24 cellular contexts compared by ENCODE assay signal in genomic region chr7:20236790-20237189, GRCh38. TPM values are rescaled to one million over a fixed set of nuclear protein-coding genes. Genes with fewer than 3 reads are reported as not detected.
A peak's percentile ranks its signal among the peaks of the same experiment; 100 is the strongest.
DNase-seq lines count a peak whose midpoint lies in the region; ATAC-seq, FAIRE-seq and TF ChIP-seq lines count a peak whose summit lies in the region.
"Had no signal": no experiment of that assay in that cellular context is flagged by ENCODE, and none has a peak within 500 bp of the region (broad histone marks: within the 10 kb centered on the region; RNA-seq: fewer than 3 reads in every experiment).

No MANE protein-coding gene starts in this region.

- H3K27ac ChIP-seq in GM23248 (0 out of 2 replicates have a peak overlapping the region, but pooled peaks have one; percentile 2), Karpas-422 (ENCODE audit: low read length) (no peak overlapping the region), HepG2 (ENCODE audit: extremely low read length, insufficient read depth, low read length) (no peak overlapping the region)
- H3K27ac ChIP-seq: psoas muscle, RWPE1, stomach had no signal

- H3K27me3 Mint-ChIP-seq in activated CD4-positive, alpha-beta memory T cell treated with anti-CD3 and anti-CD28 coated beads for 36 hours = peaks cover 7% of the 10 kb centered on the region

- H3K4me3 ChIP-seq in GM23248 (no peak overlapping the region), Karpas-422 (ENCODE audit: low read length) (no peak overlapping the region), HepG2 (replicated peaks in 1 of 3; ENCODE audit: insufficient read depth in 1 of 3, low read depth in 2 of 3, low read length in 3 of 3) (no peak overlapping the region)
- H3K4me3 ChIP-seq: mucosa of descending colon, psoas muscle, stomach had no signal

- H2AFZ ChIP-seq in GM23248 (no peak overlapping the region), Karpas-422 (ENCODE audit: low read length) (no peak overlapping the region), HepG2 (ENCODE audit: low read length) (no peak overlapping the region)

- H3K4me2 ChIP-seq in GM23248 (ENCODE audit: unreplicated experiment) (peak overlapping the region; percentile 49), Karpas-422 (ENCODE audit: low read depth, low read length, poor library complexity, severe bottlenecking) (no peak overlapping the region), HepG2 (ENCODE audit: low read depth, low read length) (no peak overlapping the region)

- no peak for TF ChIP-seq POLR2A in HepG2 (IDR thresholded peaks at IDR 0.05; ENCODE audit: insufficient read depth in 1 of 2, low read depth in 2 of 2, low read length in 2 of 2)

- peaks cover 5% of the 10 kb centered on the region for H3K4me1 Mint-ChIP-seq in activated CD4-positive, alpha-beta memory T cell treated with anti-CD3 and anti-CD28 coated beads for 36 hours (ENCODE audit: low read depth)

- TF ChIP-seq CTCF in HepG2 (CRISPR knock-in tag; IDR thresholded peaks at IDR 0.05) = no peak

- no peaks in the 10 kb centered on the region for H3K9me3 Mint-ChIP-seq in activated CD4-positive, alpha-beta memory T cell treated with anti-CD3 and anti-CD28 coated beads for 36 hours

- H3K9me3 ChIP-seq in GM23248 (ENCODE audit: low read depth) (no peaks in the 10 kb centered on the region), Karpas-422 (ENCODE audit: low read length) (no peaks in the 10 kb centered on the region), HepG2 (ENCODE audit: low read length) (no peaks in the 10 kb centered on the region)
- H3K9me3 ChIP-seq: mucosa of descending colon, psoas muscle, stomach had no signal

- no peaks in the 10 kb centered on the region for H3K9me2 ChIP-seq in GM23248 (ENCODE audit: insufficient read depth)
- H3K9me2 ChIP-seq in Karpas-422 (replicated peaks; ENCODE audit: insufficient read depth, low read length) = no peaks in the 10 kb centered on the region

- H3K9ac ChIP-seq in GM23248 = no peak overlapping the region
- no peak overlapping the region for H3K9ac ChIP-seq in Karpas-422 (ENCODE audit: low read length)
- H3K9ac ChIP-seq in HepG2 (ENCODE audit: insufficient read depth, low read depth, low read length) = no peak overlapping the region

- no peak overlapping the region for H3K27ac Mint-ChIP-seq in activated CD4-positive, alpha-beta memory T cell treated with anti-CD3 and anti-CD28 coated beads for 36 hours
- H3K27ac Mint-ChIP-seq: activated CD8-positive, alpha-beta T cell treated with anti-CD3 and anti-CD28 coated beads, Interleukin-2, amount 10 ng/mL, durations not matched to agents 7 days and 5 days had no signal

- in situ Hi-C loops in GM23248 (cut with MboI) = no loop called here
- in situ Hi-C loops in HepG2 (cut with HindIII; ENCODE audit: extremely low pct_ligation_motif_present, low pct_unique_long_range_greater_than_20kb) = no loop called here

- no peak for ATAC-seq in HepG2
- ATAC-seq: activated CD4-positive, CD25-positive, alpha-beta regulatory T cell treated with anti-CD3 and anti-CD28 coated beads, Interleukin-2, amount 50 U/mL, for 24 hours; activated CD8-positive, alpha-beta T cell treated with anti-CD3 and anti-CD28 coated beads, Interleukin-2, amount 10 ng/mL, durations not matched to agents 7 days and 5 days; mucosa of descending colon; psoas muscle had no signal

- H4K20me1 ChIP-seq in GM23248 (ENCODE audit: insufficient read depth) = no peaks in the 10 kb centered on the region
- no peaks in the 10 kb centered on the region for H4K20me1 ChIP-seq in Karpas-422 (ENCODE audit: insufficient read depth, low read depth, low read length)
- H4K20me1 ChIP-seq in HepG2 (ENCODE audit: insufficient read depth, low read length) = no peaks in the 10 kb centered on the region

- no peaks in the 10 kb centered on the region for H3K79me2 ChIP-seq in GM23248 (ENCODE audit: insufficient read depth)
- no peaks in the 10 kb centered on the region for H3K79me2 ChIP-seq in Karpas-422 (ENCODE audit: low read length)
- no peaks in the 10 kb centered on the region for H3K79me2 ChIP-seq in HepG2 (ENCODE audit: insufficient read depth, low read length)

- TF ChIP-seq EP300 in HepG2 (IDR thresholded peaks at IDR 0.05; ENCODE audit: low read depth in 2 of 2, low read length in 2 of 2) (no peak), HepG2 (CRISPR knock-in tag; IDR thresholded peaks at IDR 0.05; ENCODE audit: borderline replicate concordance) (no peak)

- TF ChIP-seq RAD21 in HepG2 (CRISPR knock-in tag; IDR thresholded peaks at IDR 0.05) = no peak

- H3K36me3 Mint-ChIP-seq in activated CD4-positive, alpha-beta memory T cell treated with anti-CD3 and anti-CD28 coated beads for 36 hours = no peaks in the 10 kb centered on the region
- H3K36me3 Mint-ChIP-seq: CD14-positive monocyte had no signal

- H3K36me3 ChIP-seq in GM23248 (ENCODE audit: low read depth) (no peaks in the 10 kb centered on the region), Karpas-422 (ENCODE audit: insufficient read depth, low read length) (no peaks in the 10 kb centered on the region), HepG2 (replicated peaks in 1 of 2; ENCODE audit: control insufficient read depth in 1 of 2, insufficient read depth in 2 of 2, low read length in 2 of 2) (no peaks in the 10 kb centered on the region)
- H3K36me3 ChIP-seq: stomach had no signal

- CTCF ChIA-PET in HepG2 (lab: Yijun Ruan, JAX; ENCODE audit: low intra/inter-chr PET ratio, low total read pairs) = no interaction called here
- CTCF ChIA-PET in activated CD4-positive, alpha-beta memory T cell treated with anti-CD3 and anti-CD28 coated beads for 36 hours (lab: Charles Lee) = no interaction called here

- H3K27me3 ChIP-seq in GM23248 (replicated peaks; ENCODE audit: insufficient read depth) = no peaks in the 10 kb centered on the region
- no peaks in the 10 kb centered on the region for H3K27me3 ChIP-seq in Karpas-422 (ENCODE audit: low read length)
- H3K27me3 ChIP-seq in HepG2 (ENCODE audit: control insufficient read depth in 1 of 2, insufficient read depth in 2 of 2, low read length in 2 of 2) = no peaks in the 10 kb centered on the region; a peak in 1 of 5 replicates
- H3K27me3 ChIP-seq: stomach had no signal

- H3K4me1 ChIP-seq in GM23248 (ENCODE audit: insufficient read depth) (peaks cover 43% of the 10 kb centered on the region), Karpas-422 (ENCODE audit: low read length) (peaks cover 18% of the 10 kb centered on the region), HepG2 (ENCODE audit: insufficient read depth, low read length) (peaks cover 13% of the 10 kb centered on the region)
- H3K4me1 ChIP-seq: psoas muscle, stomach had no signal

- peaks cover 31% of the 10 kb centered on the region for H3F3A ChIP-seq in GM23248 (ENCODE audit: insufficient read depth)

- DNase-seq in AG20443 (ENCODE audit: low spot score) = peak; percentile 14
- DNase-seq in GM23248 = peak; percentile 69
- peak; percentile 53 for DNase-seq in amniotic epithelial cell (ENCODE audit: low read depth)
- DNase-seq in kidney glomerular epithelial cell (lab: John Stamatoyannopoulos, UW) = peak; percentile 52
- no peak for DNase-seq in Karpas-422
- DNase-seq in HPDE6-E6E7 (ENCODE audit: extremely low spot score) = no peak
- DNase-seq in HepG2 (ENCODE audit: low spot score) = no peak
- DNase-seq in activated CD4-positive, alpha-beta memory T cell treated with anti-CD3 and anti-CD28 coated beads for 36 hours = no peak
- DNase-seq: activated CD8-positive, alpha-beta T cell treated with anti-CD3 and anti-CD28 coated beads, Interleukin-2, amount 10 ng/mL, durations not matched to agents 7 days and 5 days; activated naive CD4-positive, alpha-beta T cell; activated T-cell treated with anti-CD3 and anti-CD28 coated beads, Interleukin-2, amount 50 U/mL, for 1 hour; effector CD4-positive, alpha-beta T cell; glutamatergic neuron; GOT3; mucosa of descending colon; NCI-H1105 treated with DMSO at 0.1 percent for 48 hours; NCI-H524; psoas muscle; stimulated activated CD4-positive, alpha-beta T cell treated with anti-CD3 and anti-CD28 coated beads, Interleukin-4, amount 100 ng/mL, for 24 hours; stomach had no signal

- no TSS peak for BruUV-seq in HepG2 (replicated peaks; lab: Mats Ljungman, UMichigan)

- no peak for FAIRE-seq in HepG2 (lab: Jason Lieb, UNC)

- POLR2A ChIA-PET in HepG2 (lab: Yijun Ruan, JAX) = interaction anchor here (2.4 kb wide), 1 partner anchor 17 kb away, joined by 5 read pairs; no protein-coding TSS in a partner anchor
- POLR2A ChIA-PET in activated CD4-positive, alpha-beta memory T cell treated with anti-CD3 and anti-CD28 coated beads for 36 hours (lab: Charles Lee) = no interaction called here

- no peak overlapping the region for H3K4me3 Mint-ChIP-seq in activated CD4-positive, alpha-beta memory T cell treated with anti-CD3 and anti-CD28 coated beads for 36 hours
- H3K4me3 Mint-ChIP-seq: activated CD8-positive, alpha-beta T cell treated with anti-CD3 and anti-CD28 coated beads, Interleukin-2, amount 10 ng/mL, durations not matched to agents 7 days and 5 days; CD14-positive monocyte had no signal

- intact Hi-C loops in HepG2 (cut with micrococcal nuclease; ENCODE audit: unreplicated experiment) = no loop called here
- intact Hi-C loops in activated CD4-positive, alpha-beta memory T cell treated with anti-CD3 and anti-CD28 coated beads for 36 hours (cut with micrococcal nuclease) = loop anchor here (5.0 kb wide), 1 partner anchor 46 kb away; no protein-coding TSS in a partner anchor

RNA-seq across cellular contexts. Expression of gene MACC1, which starts 19.6 kb away (rescaled TPM):
- total RNA-seq in GM23248 (2014; rRNA removed; shearing (Covaris generic)) = 0.11 and 0.13 TPM in 2 replicates
- polyA plus RNA-seq in GM23248 (2016; fragmentation: Nextera tagmentation; extraction: Ambion mirVana) (0.03 and 0.05 TPM in 2 replicates), HepG2 (2011; rRNA removed) (0.01 TPM in 1 of 2 replicates, not detected in the other)
- 30.4 and 49.9 TPM in 2 replicates for total RNA-seq in Karpas-422 (2014; rRNA removed; shearing (Covaris generic); ENCODE audit: low replicate concordance)
- total RNA-seq in HepG2 (2016; rRNA removed; fragmentation: Illumina TruSeq; extraction: Trizol) = 0.04 TPM in 1 of 2 replicates, not detected in the other
- not detected in 2 replicates for total RNA-seq in HepG2 (2016; cell fraction: cytosol; rRNA removed; fragmentation: Illumina TruSeq; extraction: Trizol; ENCODE audit: low read depth)
- not detected in 2 replicates for total RNA-seq in HepG2 (2016; cell fraction: insoluble cytoplasmic fraction; rRNA removed; fragmentation: Illumina TruSeq; extraction: Trizol)
- not detected in 2 replicates for total RNA-seq in HepG2 (2016; cell fraction: membrane; rRNA removed; fragmentation: Illumina TruSeq; extraction: Trizol)
- not detected in 2 replicates for total RNA-seq in HepG2 (2016; cell fraction: nucleus; rRNA removed; fragmentation: Illumina TruSeq; extraction: Trizol)
- polyA plus RNA-seq in HepG2 (2011; cell fraction: cytosol; rRNA removed) = not detected in 2 replicates
- 0.05 TPM in 1 of 2 replicates, not detected in the other for polyA plus RNA-seq in HepG2 (2011; cell fraction: nucleus; rRNA removed)
- polyA plus RNA-seq in HepG2 (2012) = 0.01 and 0.04 TPM in 2 replicates
- polyA plus RNA-seq in HepG2 (2016; cell fraction: cytosol; fragmentation: Illumina TruSeq; extraction: Trizol; ENCODE audit: low read depth) = not detected in 2 replicates
- not detected in 2 replicates for polyA plus RNA-seq in HepG2 (2016; cell fraction: insoluble cytoplasmic fraction; fragmentation: Illumina TruSeq; extraction: Trizol; ENCODE audit: low read depth)
- polyA plus RNA-seq in HepG2 (2016; cell fraction: membrane; fragmentation: Illumina TruSeq; extraction: Trizol; ENCODE audit: low read depth) = not detected in 2 replicates
- not detected in 2 replicates for polyA plus RNA-seq in HepG2 (2016; cell fraction: nucleus; fragmentation: Illumina TruSeq; extraction: Trizol; ENCODE audit: insufficient read depth, low read depth)
- polyA minus RNA-seq in HepG2 (2011; rRNA and poly(A)+ RNA removed; ENCODE audit: low replicate concordance) = 0.04 and 0.70 TPM in 2 replicates
- not detected in 2 replicates for polyA minus RNA-seq in HepG2 (2011; cell fraction: cytosol; rRNA and poly(A)+ RNA removed)
- polyA minus RNA-seq in HepG2 (2011; cell fraction: nucleus; rRNA and poly(A)+ RNA removed) = not detected in 2 replicates
- total RNA-seq in activated CD4-positive, alpha-beta memory T cell treated with anti-CD3 and anti-CD28 coated beads for 36 hours = under 1 TPM; 0.10 TPM
- total RNA-seq: A673 had no signal
- polyA plus RNA-seq: CD14-positive monocyte had no signal

Comparison
In these comparisons a context has a peak if more than half of its experiments do, and no peak if none do; other contexts are left out.
1. DNase-seq: peak in AG20443 (single experiment), GM23248 (single experiment), amniotic epithelial cell (single experiment) and kidney glomerular epithelial cell (single experiment); none in Karpas-422 (single experiment), HPDE6-E6E7 (single experiment), HepG2 (single experiment) and activated CD4-positive, alpha-beta memory T cell treated with anti-CD3 and anti-CD28 coated beads for 36 hours (single experiment).
2. RNA of gene MACC1, which starts 19.6 kb away (total RNA-seq): 30.4 to 49.9 TPM in Karpas-422; 0.11 to 0.13 TPM in GM23248, 0.10 TPM in activated CD4-positive, alpha-beta memory T cell treated with anti-CD3 and anti-CD28 coated beads for 36 hours and 0.04 TPM in HepG2; every median in the first group is over 10 times any median in the second.